11 cellular contexts compared by ENCODE assay signal in the genomic region with DNA sequence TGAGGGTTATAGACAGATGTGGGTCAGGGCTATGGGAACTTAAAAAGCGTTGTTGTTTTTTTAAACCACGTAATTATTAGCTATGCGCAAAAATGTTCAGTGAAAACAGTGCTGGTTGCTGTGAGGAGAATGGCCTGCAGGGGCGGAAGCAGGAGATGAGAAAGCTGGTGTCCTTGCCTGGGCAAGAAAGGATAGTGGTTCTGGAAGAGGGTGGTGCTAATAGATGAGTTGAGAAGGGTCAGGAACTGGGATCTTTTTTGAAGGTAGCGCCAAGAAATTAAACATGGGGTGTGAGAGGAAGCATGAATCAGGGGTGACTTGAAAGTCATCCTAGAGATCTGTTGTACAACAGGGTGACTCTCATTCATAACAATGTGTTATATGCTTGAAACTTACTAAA. TPM values are rescaled to one million over a fixed set of nuclear protein-coding genes. Genes with fewer than 3 reads are reported as not detected.
A peak's percentile ranks its signal among the peaks of the same experiment; 100 is the strongest.
DNase-seq lines count a peak whose midpoint lies in the region; ATAC-seq, FAIRE-seq and TF ChIP-seq lines count a peak whose summit lies in the region.
"Had no signal": no experiment of that assay in that cellular context is flagged by ENCODE, and none has a peak within 500 bp of the region (broad histone marks: within the 10 kb centered on the region; RNA-seq: fewer than 3 reads in every experiment).

No MANE protein-coding gene starts in this region.

- no peak overlapping the region for H3K56ac ChIP-seq in H1 (replicated peaks; ENCODE audit: insufficient read length, low read depth, low read length)

- intact Hi-C loops in activated naive CD4-positive, alpha-beta T cell treated with anti-CD3 and anti-CD28 coated beads for 36 hours (cut with micrococcal nuclease) = no loop called here

- H3K23me2 ChIP-seq in H1 (ENCODE audit: low read depth, low read length) = peaks cover 4% of the 10 kb centered on the region; the same call in 1 of the 2 replicates

- H3K27ac Mint-ChIP-seq in activated naive CD4-positive, alpha-beta T cell treated with anti-CD3 and anti-CD28 coated beads for 36 hours = peak overlapping the region; percentile 61

- TF ChIP-seq CTCF in OCI-LY3 (IDR thresholded peaks at IDR 0.05; ENCODE audit: low read depth, low read length) (peak; percentile 44), H1 (IDR thresholded peaks at IDR 0.05; ENCODE audit: control extremely low read depth in 1 of 3, insufficient read depth in 1 of 3, low read depth in 1 of 3, low read length in 3 of 3) (peak; percentile 17 to 51 (median 50); a peak in 3 of 4 replicates)

- H3K4me2 ChIP-seq in OCI-LY3 (ENCODE audit: low read length) = peak overlapping the region; percentile 25
- no peak overlapping the region for H3K4me2 ChIP-seq in H1 (ENCODE audit: insufficient read depth in 1 of 2, low read depth in 2 of 2, low read length in 2 of 2)

- H3K9me3 ChIP-seq in OCI-LY3 (ENCODE audit: insufficient read depth, low read length) (no peaks in the 10 kb centered on the region), H1 (ENCODE audit: insufficient read depth in 2 of 2, low read depth in 1 of 2, low read length in 1 of 2) (no peaks in the 10 kb centered on the region)

- TF ChIP-seq POLR2A in H1 (IDR thresholded peaks at IDR 0.05; ENCODE audit: control extremely low read depth in 1 of 2, low read depth in 2 of 2, low read length in 2 of 2) = no peak

- no peak overlapping the region for H3K4ac ChIP-seq in H1 (replicated peaks; ENCODE audit: insufficient read length, low read depth, low read length)

- no peak overlapping the region for H2BK5ac ChIP-seq in H1 (ENCODE audit: low read depth, low read length)

- H3K4me3 Mint-ChIP-seq in activated naive CD4-positive, alpha-beta T cell treated with anti-CD3 and anti-CD28 coated beads for 36 hours = no peak overlapping the region
- H3K4me3 Mint-ChIP-seq: central memory CD8-positive, alpha-beta T cell had no signal

- no peak for DNase-seq in activated naive CD4-positive, alpha-beta T cell treated with anti-CD3 and anti-CD28 coated beads for 36 hours
- no peak for DNase-seq in activated naive CD4-positive, alpha-beta T cell treated with Interleukin-2 at 50 U/mL for 16 hours
- DNase-seq in H1 (ENCODE audit: low read depth in 1 of 2, low spot score in 2 of 2) (no peak), stromal cell of bone marrow (ENCODE audit: low read depth) (peak; percentile 85), mucosa of gallbladder (ENCODE audit: low spot score) (no peak)
- DNase-seq in activated CD4-positive, alpha-beta T cell treated with anti-CD3 and anti-CD28 coated beads, Interleukin-2, amount 50 U/mL, for 4 hours = no peak
- DNase-seq: DND-41 had no signal

- CTCF ChIA-PET in activated naive CD4-positive, alpha-beta T cell treated with anti-CD3 and anti-CD28 coated beads for 36 hours (lab: Charles Lee) = no interaction called here
- CTCF ChIA-PET in H1 (lab: Charles Lee; ENCODE audit: partially characterized antibody) = interaction anchor here (0.6 to 30.4 kb wide), 8 partner anchors 8 to 647 kb away, joined by 3 to 703 read pairs (median 4); a partner anchor contains a TSS

- H2BK12ac ChIP-seq in H1 (ENCODE audit: low read depth, low read length) = no peak overlapping the region

- no peak overlapping the region for H3K4me3 ChIP-seq in OCI-LY3 (ENCODE audit: low read length)
- no peak overlapping the region for H3K4me3 ChIP-seq in H1 (ENCODE audit: extremely low read depth in 1 of 4, insufficient read depth in 2 of 4, low read depth in 3 of 4, low read length in 4 of 4)

- peak overlapping the region; percentile 50 for H3K27ac ChIP-seq in OCI-LY3 (ENCODE audit: low read length)
- no peak overlapping the region for H3K27ac ChIP-seq in H1 (ENCODE audit: low read depth, low read length)

- 78% methylated on average over 5 of the region's 5 CpGs; no CpG with 5 or more reads in 1 of the 2 experiments for WGBS in H1 (ENCODE audit: extremely low coverage in 1 of 2, insufficient coverage in 1 of 2, insufficient read length in 1 of 2, insufficient replicate concordance in 2 of 2, low coverage in 1 of 2, low lambda C conversion rate in 2 of 2, missing lambda C conversion rate in 1 of 2), 2 experiments

- H3K79me1 ChIP-seq in H1 (ENCODE audit: low read depth, low read length) = no peaks in the 10 kb centered on the region; the same call in 1 of the 2 replicates

- no peak overlapping the region for H2BK20ac ChIP-seq in H1 (ENCODE audit: low read length)

- TF ChIP-seq EP300 in H1 (IDR thresholded peaks at IDR 0.05; ENCODE audit: borderline replicate concordance in 1 of 2, low read depth in 2 of 2, low read length in 2 of 2) = no peak

- H3K23ac ChIP-seq in H1 (ENCODE audit: insufficient read length) = no peak overlapping the region

- H3K9ac ChIP-seq in OCI-LY3 (ENCODE audit: low read length) = peak overlapping the region; percentile 32; the same call in 1 of the 2 replicates
- H3K9ac ChIP-seq in H1 (replicated peaks in 1 of 4; ENCODE audit: extremely low read depth in 1 of 4, low read depth in 3 of 4, low read length in 3 of 4) = no peak overlapping the region

- no peak overlapping the region for H2AK5ac ChIP-seq in H1 (ENCODE audit: low read depth, low read length)

- H3K36me3 ChIP-seq in OCI-LY3 (replicated peaks; ENCODE audit: low read depth, low read length) (peaks cover 26% of the 10 kb centered on the region), H1 (ENCODE audit: control insufficient read depth in 2 of 4, insufficient read depth in 4 of 4, low read length in 3 of 4) (no peaks in the 10 kb centered on the region)

- ATAC-seq in HG03045 (IDR thresholded peaks at IDR 0.05; ENCODE audit: unreplicated experiment) = no peak

- H3K14ac ChIP-seq in H1 (ENCODE audit: insufficient read length) = no peak overlapping the region

- no peak overlapping the region for H4K5ac ChIP-seq in H1 (ENCODE audit: insufficient read length, low read depth, low read length)

- no peak overlapping the region; the same call in 1 of the 2 replicates for H2AFZ ChIP-seq in OCI-LY3 (ENCODE audit: low read depth, low read length)
- no peak overlapping the region for H2AFZ ChIP-seq in H1 (ENCODE audit: low read length)

- no peak overlapping the region for H2BK15ac ChIP-seq in H1 (ENCODE audit: low read length)

- no peaks in the 10 kb centered on the region for H3K9me3 Mint-ChIP-seq in activated naive CD4-positive, alpha-beta T cell treated with anti-CD3 and anti-CD28 coated beads for 36 hours
- H3K9me3 Mint-ChIP-seq: central memory CD8-positive, alpha-beta T cell had no signal

- FAIRE-seq in H1 (lab: Jason Lieb, UNC) = no peak

- peaks cover 15% of the 10 kb centered on the region for H3K79me2 ChIP-seq in OCI-LY3 (ENCODE audit: low read length)
- no peaks in the 10 kb centered on the region for H3K79me2 ChIP-seq in H1 (ENCODE audit: control insufficient read depth in 1 of 2, insufficient read depth in 2 of 2, low read length in 2 of 2)

- H4K8ac ChIP-seq in H1 (ENCODE audit: extremely low read depth, insufficient read depth, low read length) = no peak overlapping the region

- H4K91ac ChIP-seq in H1 (replicated peaks; ENCODE audit: insufficient read length, low read length) = no peak overlapping the region

- peaks cover 35% of the 10 kb centered on the region for H3K36me3 Mint-ChIP-seq in activated naive CD4-positive, alpha-beta T cell treated with anti-CD3 and anti-CD28 coated beads for 36 hours (ENCODE audit: low read depth)

- no peaks in the 10 kb centered on the region for H3K27me3 ChIP-seq in OCI-LY3 (ENCODE audit: low read depth, low read length)
- no peaks in the 10 kb centered on the region for H3K27me3 ChIP-seq in H1 (replicated peaks in 1 of 4; ENCODE audit: control insufficient read depth in 3 of 4, extremely low read depth in 1 of 4, insufficient read depth in 3 of 4, low read length in 3 of 4)

- H3K4me1 ChIP-seq in OCI-LY3 (ENCODE audit: low read length) = peaks cover 58% of the 10 kb centered on the region
- H3K4me1 ChIP-seq in H1 (replicated peaks in 1 of 4; ENCODE audit: control insufficient read depth in 3 of 4, insufficient read depth in 4 of 4, low read length in 3 of 4) = no peaks in the 10 kb centered on the region; a peak in 1 of 7 replicates

- H3K18ac ChIP-seq in H1 (ENCODE audit: extremely low read depth, low read length) = no peak overlapping the region

- H3K27me3 Mint-ChIP-seq in activated naive CD4-positive, alpha-beta T cell treated with anti-CD3 and anti-CD28 coated beads for 36 hours (ENCODE audit: low read depth) = no peaks in the 10 kb centered on the region
- H3K27me3 Mint-ChIP-seq: central memory CD8-positive, alpha-beta T cell had no signal

- peaks cover 61% of the 10 kb centered on the region for H3K4me1 Mint-ChIP-seq in activated naive CD4-positive, alpha-beta T cell treated with anti-CD3 and anti-CD28 coated beads for 36 hours (ENCODE audit: low read depth)

- POLR2A ChIA-PET in H1 (lab: Charles Lee; ENCODE audit: partially characterized antibody) = no interaction called here

- H4K20me1 ChIP-seq in OCI-LY3 (ENCODE audit: insufficient read depth, low read length) = no peaks in the 10 kb centered on the region
- no peaks in the 10 kb centered on the region for H4K20me1 ChIP-seq in H1 (replicated peaks in 1 of 2; ENCODE audit: control insufficient read depth in 1 of 2, insufficient read depth in 2 of 2, low read length in 2 of 2)

- TF ChIP-seq RAD21 in H1 (IDR thresholded peaks at IDR 0.05 in 1 of 2, conservative IDR thresholded peaks at IDR 0.05 in 1 of 2; ENCODE audit: low read depth in 2 of 2, low read length in 2 of 2) = no peak; a peak in 1 of 4 replicates

- H2BK120ac ChIP-seq in H1 (replicated peaks; ENCODE audit: low read depth, low read length) = no peak overlapping the region

RNA-seq across cellular contexts. Expression of a gene that starts 4.8 kb away (rescaled TPM):
- 100 to 1,000 TPM; 103 to 111 TPM for total RNA-seq in activated naive CD4-positive, alpha-beta T cell treated with anti-CD3 and anti-CD28 coated beads for 36 hours
- total RNA-seq in H1 (2021; fragmentation: NEBNext Ultra II Directional; extraction: Animal tissue kit (Norgen Biotek cat#: 25700)) = 28.7 and 34.0 TPM in 2 replicates
- 20.4 and 25.6 TPM in 2 replicates for polyA plus RNA-seq in H1 (2011; rRNA removed)
- polyA plus RNA-seq in H1 (2011; cell fraction: cytosol; rRNA removed) = 16.5 TPM
- 50.0 TPM for polyA plus RNA-seq in H1 (2011; cell fraction: nucleus; rRNA removed)
- 21.5 to 33.3 TPM (median 28.7 TPM) in 4 replicates for polyA plus RNA-seq in H1 (2012, experiment 1 of 2)
- 14.0 TPM for polyA plus RNA-seq in H1 (2012, experiment 2 of 2)
- 13.1 TPM for polyA plus RNA-seq in H1 (2013, experiment 1 of 2)
- 12.1 TPM for polyA plus RNA-seq in H1 (2013, experiment 2 of 2)
- polyA minus RNA-seq in H1 (2011; rRNA and poly(A)+ RNA removed) = 13.7 and 13.8 TPM in 2 replicates
- 12.5 TPM for polyA minus RNA-seq in H1 (2011; cell fraction: cytosol; rRNA and poly(A)+ RNA removed)
- 15.1 TPM for polyA minus RNA-seq in H1 (2011; cell fraction: nucleus; rRNA and poly(A)+ RNA removed)
- total RNA-seq in mucosa of gallbladder = 71.4 TPM

RNA-seq across cellular contexts. Expression of a gene that starts 21.3 kb away (rescaled TPM):
- total RNA-seq in activated naive CD4-positive, alpha-beta T cell treated with anti-CD3 and anti-CD28 coated beads for 36 hours = 10 to 100 TPM; 68.4 to 73.7 TPM
- 0.78 and 1.0 TPM in 2 replicates for total RNA-seq in H1 (2021; fragmentation: NEBNext Ultra II Directional; extraction: Animal tissue kit (Norgen Biotek cat#: 25700))
- 1.5 and 2.0 TPM in 2 replicates for polyA plus RNA-seq in H1 (2011; rRNA removed)
- polyA plus RNA-seq in H1 (2011; cell fraction: cytosol; rRNA removed) = 1.6 TPM
- 3.1 TPM for polyA plus RNA-seq in H1 (2011; cell fraction: nucleus; rRNA removed)
- 0.64 to 1.2 TPM (median 0.86 TPM) in 4 replicates for polyA plus RNA-seq in H1 (2012, experiment 1 of 2)
- 0.56 TPM for polyA plus RNA-seq in H1 (2012, experiment 2 of 2)
- 1.1 TPM for polyA plus RNA-seq in H1 (2013, experiment 1 of 2)
- 1.1 TPM for polyA plus RNA-seq in H1 (2013, experiment 2 of 2)
- polyA minus RNA-seq in H1 (2011; rRNA and poly(A)+ RNA removed) = 0.39 and 0.54 TPM in 2 replicates
- polyA minus RNA-seq in H1 (2011; cell fraction: cytosol; rRNA and poly(A)+ RNA removed) = not detected
- 2.1 TPM for polyA minus RNA-seq in H1 (2011; cell fraction: nucleus; rRNA and poly(A)+ RNA removed)
- 10.5 TPM for total RNA-seq in mucosa of gallbladder

RNA-seq across cellular contexts. Expression of a gene that starts 42.7 kb away (rescaled TPM):
- total RNA-seq in activated naive CD4-positive, alpha-beta T cell treated with anti-CD3 and anti-CD28 coated beads for 36 hours = 1 to 10 TPM; 1.3 to 2.0 TPM
- total RNA-seq in H1 (2021; fragmentation: NEBNext Ultra II Directional; extraction: Animal tissue kit (Norgen Biotek cat#: 25700)) = 0.59 and 0.74 TPM in 2 replicates
- 4.3 TPM in 2 replicates for polyA plus RNA-seq in H1 (2011; rRNA removed)
- 2.2 TPM for polyA plus RNA-seq in H1 (2011; cell fraction: cytosol; rRNA removed)
- polyA plus RNA-seq in H1 (2011; cell fraction: nucleus; rRNA removed) = 3.5 TPM
- 0.83 to 1.4 TPM (median 1.0 TPM) in 4 replicates for polyA plus RNA-seq in H1 (2012, experiment 1 of 2)
- 1.2 TPM for polyA plus RNA-seq in H1 (2012, experiment 2 of 2)
- 1.0 TPM for polyA plus RNA-seq in H1 (2013, experiment 1 of 2)
- polyA plus RNA-seq in H1 (2013, experiment 2 of 2) = 0.75 TPM
- polyA minus RNA-seq in H1 (2011; rRNA and poly(A)+ RNA removed) = 1.4 and 1.5 TPM in 2 replicates
- 0.88 TPM for polyA minus RNA-seq in H1 (2011; cell fraction: cytosol; rRNA and poly(A)+ RNA removed)
- polyA minus RNA-seq in H1 (2011; cell fraction: nucleus; rRNA and poly(A)+ RNA removed) = 6.1 TPM
- 1.6 TPM for total RNA-seq in mucosa of gallbladder

RNA-seq across cellular contexts. Expression of a gene that starts 43.6 kb away (rescaled TPM):
- total RNA-seq in activated naive CD4-positive, alpha-beta T cell treated with anti-CD3 and anti-CD28 coated beads for 36 hours = not detected
- not detected in 2 replicates for total RNA-seq in H1 (2021; fragmentation: NEBNext Ultra II Directional; extraction: Animal tissue kit (Norgen Biotek cat#: 25700))
- polyA plus RNA-seq in H1 (2011; rRNA removed) = not detected in 2 replicates
- not detected for polyA plus RNA-seq in H1 (2011; cell fraction: cytosol; rRNA removed)
- not detected for polyA plus RNA-seq in H1 (2011; cell fraction: nucleus; rRNA removed)
- polyA plus RNA-seq in H1 (2012, experiment 1 of 2) = not detected in 4 replicates
- polyA plus RNA-seq in H1 (2012, experiment 2 of 2) = not detected
- not detected for polyA plus RNA-seq in H1 (2013, experiment 1 of 2)
- polyA plus RNA-seq in H1 (2013, experiment 2 of 2) = 0.06 TPM
- polyA minus RNA-seq in H1 (2011; rRNA and poly(A)+ RNA removed) = not detected in 2 replicates
- polyA minus RNA-seq in H1 (2011; cell fraction: cytosol; rRNA and poly(A)+ RNA removed) = not detected
- polyA minus RNA-seq in H1 (2011; cell fraction: nucleus; rRNA and poly(A)+ RNA removed) = not detected
- total RNA-seq in mucosa of gallbladder = not detected
- total RNA-seq: temporal lobe had no signal
